Comparison of ENCODE assay signal across 8 cellular contexts in the genomic region with DNA sequence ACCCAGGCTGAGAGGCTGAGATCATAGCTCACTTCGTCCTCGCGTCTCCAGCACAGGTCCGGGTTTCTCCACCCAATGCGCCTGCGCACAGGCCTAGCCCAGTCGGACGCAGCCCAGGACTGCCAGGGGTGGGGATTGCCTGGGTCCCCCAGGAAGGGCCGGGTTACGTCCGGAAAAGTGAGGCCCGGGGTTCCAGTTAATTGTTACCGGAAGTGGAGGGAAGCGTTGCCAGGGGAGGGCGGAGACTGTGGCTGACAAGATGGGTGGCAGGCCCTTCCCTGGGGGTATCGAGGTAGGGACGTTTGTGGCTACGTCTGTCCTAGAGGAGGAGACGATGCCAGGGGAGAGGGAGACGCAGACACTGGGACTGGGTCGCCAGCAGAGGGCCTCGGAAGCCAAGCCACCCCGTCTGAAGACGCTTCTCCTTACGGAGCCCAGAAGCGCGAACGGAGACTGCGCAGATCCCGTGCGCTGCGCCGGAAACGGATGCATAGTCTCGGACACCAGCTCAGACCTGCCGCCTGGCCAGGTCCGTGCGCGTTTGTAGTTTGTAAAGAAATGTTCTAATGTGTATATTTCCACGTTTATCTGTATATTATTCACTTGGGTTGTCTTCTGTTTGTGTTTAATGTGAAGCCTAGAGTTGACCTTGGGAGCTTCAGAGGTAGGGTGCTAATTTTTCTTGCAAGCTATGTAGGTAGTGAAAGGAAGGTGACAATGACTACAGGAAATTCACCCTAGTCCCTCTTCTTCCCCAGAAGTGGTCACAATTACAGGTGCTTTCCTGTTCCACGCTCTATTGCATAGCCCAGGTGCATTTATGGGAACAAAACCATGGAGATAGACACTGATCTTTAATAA. TPM values are rescaled to one million over a fixed set of nuclear protein-coding genes. Genes with fewer than 3 reads are reported as not detected.
DNase-seq lines count a peak whose midpoint lies in the region; ATAC-seq and TF ChIP-seq lines count a peak whose summit lies in the region.

No MANE protein-coding gene starts in this region.

- no CpG with 5 or more reads among the region's 41 CpGs for WGBS in trophoblast cell (ENCODE audit: extremely low coverage, insufficient coverage, insufficient read length)
- 0 to 1% methylated on average over 2 to 41 of the region's 41 CpGs for WGBS in transverse colon (ENCODE audit: low coverage in 1 of 2), 2 donors

- H3K27ac Mint-ChIP-seq in activated naive CD8-positive, alpha-beta T cell treated with anti-CD3 and anti-CD28 coated beads, Interleukin-2, amount 10 ng/mL, durations not matched to agents 7 days and 5 days: peak overlapping the region; percentile 92

- peaks cover 5% of the 10 kb centered on the region for H3K79me1 ChIP-seq in trophoblast cell (ENCODE audit: low read length)

- peak; percentile 42 to 77 (median 50) for TF ChIP-seq CTCF in transverse colon (IDR thresholded peaks at IDR 0.05)

- H3K4ac ChIP-seq in trophoblast cell (ENCODE audit: low read depth, low read length): no peak overlapping the region

- H3K4me3 ChIP-seq in GM08714 (ENCODE audit: low read length): peak overlapping the region; percentile 39
- peak overlapping the region; percentile 79 for H3K4me3 ChIP-seq in trophoblast cell (ENCODE audit: low read depth, low read length)
- H3K4me3 ChIP-seq in transverse colon: peak overlapping the region; percentile 25 to 53 (median 36)

- no peaks in the 10 kb centered on the region for H3K79me2 ChIP-seq in trophoblast cell (ENCODE audit: control insufficient read depth, insufficient read depth, low read length, poor library complexity)

- peak overlapping the region; percentile 54 for H3K9ac ChIP-seq in trophoblast cell (ENCODE audit: low read length)

- H3K4me1 Mint-ChIP-seq in activated naive CD8-positive, alpha-beta T cell treated with anti-CD3 and anti-CD28 coated beads, Interleukin-2, amount 10 ng/mL, durations not matched to agents 7 days and 5 days: peaks cover 42% of the 10 kb centered on the region

- peak overlapping the region; percentile 57 for H4K12ac ChIP-seq in trophoblast cell (ENCODE audit: low read depth, low read length)

- H3K9me3 ChIP-seq in trophoblast cell (ENCODE audit: insufficient read depth, low read depth, low read length) (no peaks in the 10 kb centered on the region), transverse colon (no peaks in the 10 kb centered on the region)

- no peaks in the 10 kb centered on the region for H3K9me3 Mint-ChIP-seq in activated naive CD8-positive, alpha-beta T cell treated with anti-CD3 and anti-CD28 coated beads, Interleukin-2, amount 10 ng/mL, durations not matched to agents 7 days and 5 days

- H2BK5ac ChIP-seq in trophoblast cell (ENCODE audit: low read depth, low read length, poor library complexity): peak overlapping the region; percentile 0

- H4K8ac ChIP-seq in trophoblast cell (ENCODE audit: low read depth, low read length): peak overlapping the region; percentile 49

- peak overlapping the region; percentile 76 for H3K4me2 ChIP-seq in trophoblast cell (ENCODE audit: low read length)

- H3K14ac ChIP-seq in trophoblast cell (ENCODE audit: low read length): peak overlapping the region; percentile 59

- peak overlapping the region; percentile 6 for H3K18ac ChIP-seq in trophoblast cell (ENCODE audit: low read length)

- peak; percentile 65 for DNase-seq in NCI-H1048 (lab: John Stamatoyannopoulos, UW)
- DNase-seq in SKM-1 treated with dmso at 0.1 percent for 144 hours (lab: John Stamatoyannopoulos, UW; ENCODE audit: unreplicated experiment): peak; percentile 85
- DNase-seq in activated naive CD8-positive, alpha-beta T cell treated with anti-CD3 and anti-CD28 coated beads, Interleukin-2, amount 10 ng/mL, durations not matched to agents 7 days and 5 days: peak; percentile 89
- DNase-seq in cardiac septum (ENCODE audit: low spot score): peak; percentile 95
- peak; percentile 96 to 97 for DNase-seq in trophoblast cell
- DNase-seq in transverse colon: peak; percentile 94

- intact Hi-C loops in cardiac septum (cut with DNase I) (no loop called here), transverse colon (cut with DNase I; ENCODE audit: low total_unique reads) (no loop called here)

- H3K36me3 ChIP-seq in trophoblast cell (ENCODE audit: control insufficient read depth in 1 of 2, insufficient read depth in 2 of 2, low read length in 2 of 2) (peaks cover 12 to 20% of the 10 kb centered on the region in 2 experiments), transverse colon (peaks cover 0 to 32% (median 16%) of the 10 kb centered on the region in 4 donors)

- no peak for TF ChIP-seq EP300 in transverse colon (IDR thresholded peaks at IDR 0.05; ENCODE audit: low read depth)

- in situ Hi-C loops in transverse colon (cut with MboI; ENCODE audit: low pct_ligation_motif_present in 1 of 4, low pct_unique_long_range_greater_than_20kb in 1 of 4, low sequenced_read_pairs in 3 of 4): no loop called here

- H4K91ac ChIP-seq in trophoblast cell (ENCODE audit: low read depth, low read length): peak overlapping the region; percentile 58

- no peak overlapping the region for H2BK12ac ChIP-seq in trophoblast cell (ENCODE audit: low read length)

- H3K27ac ChIP-seq in trophoblast cell (ENCODE audit: low read depth, low read length) (peak overlapping the region; percentile 67), transverse colon (peak overlapping the region; percentile 91 to 95 (median 92))

- POLR2A ChIA-PET in activated naive CD8-positive, alpha-beta T cell treated with anti-CD3 and anti-CD28 coated beads, Interleukin-2, amount 10 ng/mL, durations not matched to agents 7 days and 5 days (lab: Charles Lee): interaction anchor here (0.6 to 1.8 kb wide), 6 partner anchors 8 to 735 kb away, joined by 3 to 7 read pairs (median 6); a partner anchor contains a TSS

- no peak overlapping the region for H2AK5ac ChIP-seq in trophoblast cell (ENCODE audit: low read length)

- peaks cover 6% of the 10 kb centered on the region in 2 experiments for H3K4me1 ChIP-seq in trophoblast cell (ENCODE audit: control insufficient read depth in 1 of 2, insufficient read depth in 2 of 2, low read length in 2 of 2)
- H3K4me1 ChIP-seq in transverse colon: peaks cover 18 to 67% (median 28%) of the 10 kb centered on the region in 4 donors

- peaks cover 23% of the 10 kb centered on the region for H3K36me3 Mint-ChIP-seq in activated naive CD8-positive, alpha-beta T cell treated with anti-CD3 and anti-CD28 coated beads, Interleukin-2, amount 10 ng/mL, durations not matched to agents 7 days and 5 days

- TF ChIP-seq POLR2A in transverse colon (IDR thresholded peaks at IDR 0.05): peak; percentile 65

- H3K27me3 ChIP-seq in trophoblast cell (ENCODE audit: insufficient read depth, low read length) (no peaks in the 10 kb centered on the region), transverse colon (no peaks in the 10 kb centered on the region)

- H3K4me3 Mint-ChIP-seq in activated naive CD8-positive, alpha-beta T cell treated with anti-CD3 and anti-CD28 coated beads, Interleukin-2, amount 10 ng/mL, durations not matched to agents 7 days and 5 days: peak overlapping the region; percentile 89

- H2AFZ ChIP-seq in trophoblast cell (ENCODE audit: insufficient read depth, low read length, poor library complexity): peak overlapping the region; percentile 9

- H3K27me3 Mint-ChIP-seq in activated naive CD8-positive, alpha-beta T cell treated with anti-CD3 and anti-CD28 coated beads, Interleukin-2, amount 10 ng/mL, durations not matched to agents 7 days and 5 days: no peaks in the 10 kb centered on the region

- H3K23ac ChIP-seq in trophoblast cell (ENCODE audit: low read length): no peak overlapping the region

- H2BK120ac ChIP-seq in trophoblast cell (ENCODE audit: insufficient read depth, low read length, poor library complexity): no peak overlapping the region

- peak; percentile 61 for ATAC-seq in HG02571 (IDR thresholded peaks at IDR 0.05; ENCODE audit: unreplicated experiment)
- ATAC-seq in activated naive CD8-positive, alpha-beta T cell treated with anti-CD3 and anti-CD28 coated beads, Interleukin-2, amount 10 ng/mL, durations not matched to agents 7 days and 5 days (ENCODE audit: low read depth): peak; percentile 89

RNA-seq across cellular contexts. Expression of a gene that starts 7.3 kb away (rescaled TPM):
- 100 to 1,000 TPM; 292 to 305 TPM for total RNA-seq in activated naive CD8-positive, alpha-beta T cell treated with anti-CD3 and anti-CD28 coated beads, Interleukin-2, amount 10 ng/mL, durations not matched to agents 7 days and 5 days
- total RNA-seq in cardiac septum (52.2 TPM), transverse colon (100 to 1,000 TPM; 231 to 467 (median 279) TPM)
- polyA plus RNA-seq in trophoblast cell (2013): 42.6 and 42.9 TPM in 2 replicates

RNA-seq across cellular contexts. Expression of a gene that starts 7.6 kb away (rescaled TPM):
- 10 to 100 TPM; 50.1 to 52.9 TPM for total RNA-seq in activated naive CD8-positive, alpha-beta T cell treated with anti-CD3 and anti-CD28 coated beads, Interleukin-2, amount 10 ng/mL, durations not matched to agents 7 days and 5 days
- 35.4 TPM for total RNA-seq in cardiac septum
- 62.1 and 63.3 TPM in 2 replicates for polyA plus RNA-seq in trophoblast cell (2013)
- 10 to 100 TPM in 3 of 4 donors, 1 to 10 TPM in 1; 2.8 to 63.1 (median 36.6) TPM for total RNA-seq in transverse colon

RNA-seq across cellular contexts. Expression of a gene that starts 32.4 kb away (rescaled TPM):
- not detected for total RNA-seq in activated naive CD8-positive, alpha-beta T cell treated with anti-CD3 and anti-CD28 coated beads, Interleukin-2, amount 10 ng/mL, durations not matched to agents 7 days and 5 days
- total RNA-seq in cardiac septum (not detected), transverse colon (not detected)
- polyA plus RNA-seq in trophoblast cell (2013): not detected in 2 replicates

Comparison
In these comparisons a context has a peak if more than half of its experiments do, and no peak if none do; other contexts are left out.
1. Peak in every context shown above with its lines: DNase-seq, ATAC-seq, H3K4me3 ChIP-seq and H3K27ac ChIP-seq.